8 cellular contexts compared by ENCODE assay signal in the genomic region with DNA sequence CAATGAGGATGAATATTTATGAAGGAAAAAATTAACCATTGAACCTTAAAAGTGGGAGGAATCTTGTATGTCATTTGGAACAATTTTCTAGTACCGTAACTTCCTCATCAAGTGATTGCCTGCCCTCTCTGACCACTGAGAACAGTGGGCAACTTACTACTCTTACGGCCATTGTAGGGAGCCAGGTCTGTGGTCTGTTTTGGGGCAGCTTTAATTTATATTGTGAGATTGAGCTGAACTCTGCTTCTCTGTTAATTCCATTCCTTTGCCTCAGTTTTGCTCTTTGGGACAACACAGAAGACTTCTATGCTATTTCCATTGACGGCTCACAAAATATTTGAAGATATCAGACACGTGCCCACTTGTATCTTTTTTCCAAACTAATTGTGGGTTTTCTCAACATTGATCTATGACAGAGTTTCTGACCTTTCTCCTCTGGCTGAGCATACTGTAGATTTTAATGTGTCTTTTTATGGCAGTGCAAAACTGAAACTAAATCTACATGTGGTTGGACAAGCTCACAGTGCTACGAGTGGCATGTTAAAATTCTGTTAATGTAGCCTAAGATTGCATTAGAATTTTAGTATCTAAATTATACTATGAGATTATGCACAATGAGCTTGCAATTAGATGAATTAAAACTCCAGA. TPM values are rescaled to one million over a fixed set of nuclear protein-coding genes. Genes with fewer than 3 reads are reported as not detected.
DNase-seq lines count a peak whose midpoint lies in the region; ATAC-seq and TF ChIP-seq lines count a peak whose summit lies in the region.

No MANE protein-coding gene starts in this region.

- H3K27ac ChIP-seq in DND-41 (ENCODE audit: low read length) (peak overlapping the region; percentile 27), adrenal gland (no peak overlapping the region)

- no peak for TF ChIP-seq POLR2A in adrenal gland (IDR thresholded peaks at IDR 0.05)

- peak overlapping the region; percentile 80 for H2AFZ ChIP-seq in DND-41 (ENCODE audit: low read depth, low read length)

- peak overlapping the region; percentile 54 for H3K4me2 ChIP-seq in DND-41 (ENCODE audit: insufficient read depth, low read length)

- peaks cover 9% of the 10 kb centered on the region for H3K4me1 ChIP-seq in DND-41 (ENCODE audit: insufficient read depth, low read length)
- no peaks in the 10 kb centered on the region for H3K4me1 ChIP-seq in adrenal gland (replicated peaks in 1 of 2)

- H3K4me3 ChIP-seq in DND-41 (ENCODE audit: low read depth in 1 of 2, low read length in 2 of 2) (peak overlapping the region in 1 of 2 experiments; percentile 21; a peak in 2 of 4 replicates), adrenal gland (peak overlapping the region in 1 of 4 donors; percentile 3)

- ATAC-seq in DND-41 (ENCODE audit: insufficient read depth, low read depth) (peak; percentile 98), GM21723 (IDR thresholded peaks at IDR 0.05; ENCODE audit: unreplicated experiment) (peak; percentile 82), left lobe of liver (peak; percentile 81), HG03159 (IDR thresholded peaks at IDR 0.05; ENCODE audit: unreplicated experiment) (no peak)

- H3K9ac ChIP-seq in DND-41 (ENCODE audit: low read depth, low read length), result peak overlapping the region; percentile 25

- H3K36me3 ChIP-seq in DND-41 (ENCODE audit: insufficient read depth, low read length) (no peaks in the 10 kb centered on the region), adrenal gland (replicated peaks in 1 of 2) (no peaks in the 10 kb centered on the region)

- DNase-seq in DND-41 (no peak), SW480 (ENCODE audit: low spot score) (peak; percentile 13), left lobe of liver (ENCODE audit: low spot score) (no peak), RKO (ENCODE audit: low spot score) (no peak), adrenal gland (no peak), posterior cingulate gyrus (no peak)

- intact Hi-C loops in adrenal gland (cut with DNase I) (no loop called here), posterior cingulate gyrus (cut with DNase I) (no loop called here)

- 43 to 48% (median 44%) methylated on average over 5 of the region's 5 CpGs for WGBS in adrenal gland, 4 donors

- no peaks in the 10 kb centered on the region for H3K79me2 ChIP-seq in DND-41 (ENCODE audit: insufficient read depth, low read length)

- no peaks in the 10 kb centered on the region for H3K27me3 ChIP-seq in DND-41 (ENCODE audit: insufficient read depth, low read length, poor library complexity)
- no peaks in the 10 kb centered on the region for H3K27me3 ChIP-seq in adrenal gland

- no peaks in the 10 kb centered on the region for H3K9me3 ChIP-seq in DND-41 (ENCODE audit: insufficient read depth, low read length, severe bottlenecking)
- no peaks in the 10 kb centered on the region for H3K9me3 ChIP-seq in adrenal gland (replicated peaks in 1 of 3)

- no peaks in the 10 kb centered on the region for H4K20me1 ChIP-seq in DND-41 (ENCODE audit: insufficient read depth, low read length)

- no peak for TF ChIP-seq CTCF in DND-41 (IDR thresholded peaks at IDR 0.05; ENCODE audit: borderline replicate concordance, extremely low read depth, low read length, poor library complexity, severe bottlenecking)
- no peak for TF ChIP-seq CTCF in adrenal gland (IDR thresholded peaks at IDR 0.05)

RNA-seq across cellular contexts. Expression of gene ZNF281, which starts 27.8 kb away (rescaled TPM):
- total RNA-seq in left lobe of liver (13.7 TPM), adrenal gland (1 to 10 TPM; 5.4 to 9.7 (median 8.7) TPM)
- polyA plus RNA-seq in adrenal gland, result 1 to 10 TPM; 2.2 to 7.7 (median 3.5) TPM
